1 cellular context compared by ENCODE assay signal in the genomic region with DNA sequence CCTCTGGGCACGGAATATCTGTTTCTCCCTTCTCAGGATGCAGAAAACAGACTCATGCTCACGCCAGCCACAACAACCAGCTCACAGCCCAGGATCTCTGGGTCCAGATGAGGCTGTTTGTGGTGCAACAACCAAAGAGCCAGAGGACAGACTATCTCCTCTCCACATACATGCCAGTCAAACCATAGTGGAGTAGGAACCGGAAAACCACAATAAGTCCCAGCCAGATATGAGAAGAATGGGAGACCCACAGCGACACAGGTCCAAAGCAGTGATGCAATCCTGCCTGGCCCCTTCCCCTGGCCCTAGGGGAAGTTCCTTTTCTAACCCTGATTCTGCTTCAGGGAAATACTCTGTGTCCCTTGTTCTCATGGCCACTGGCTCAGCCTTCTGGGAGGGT.
A peak's percentile ranks its signal among the peaks of the same experiment; 100 is the strongest.
TF ChIP-seq lines count a peak whose summit lies in the region.

No MANE protein-coding gene starts in this region.

TF ChIP-seq in K562, 482 proteins besides CTCF, POLR2A, EP300 and RAD21 (continued from another document and continues in another):
- TF ChIP-seq, protein P1, sequence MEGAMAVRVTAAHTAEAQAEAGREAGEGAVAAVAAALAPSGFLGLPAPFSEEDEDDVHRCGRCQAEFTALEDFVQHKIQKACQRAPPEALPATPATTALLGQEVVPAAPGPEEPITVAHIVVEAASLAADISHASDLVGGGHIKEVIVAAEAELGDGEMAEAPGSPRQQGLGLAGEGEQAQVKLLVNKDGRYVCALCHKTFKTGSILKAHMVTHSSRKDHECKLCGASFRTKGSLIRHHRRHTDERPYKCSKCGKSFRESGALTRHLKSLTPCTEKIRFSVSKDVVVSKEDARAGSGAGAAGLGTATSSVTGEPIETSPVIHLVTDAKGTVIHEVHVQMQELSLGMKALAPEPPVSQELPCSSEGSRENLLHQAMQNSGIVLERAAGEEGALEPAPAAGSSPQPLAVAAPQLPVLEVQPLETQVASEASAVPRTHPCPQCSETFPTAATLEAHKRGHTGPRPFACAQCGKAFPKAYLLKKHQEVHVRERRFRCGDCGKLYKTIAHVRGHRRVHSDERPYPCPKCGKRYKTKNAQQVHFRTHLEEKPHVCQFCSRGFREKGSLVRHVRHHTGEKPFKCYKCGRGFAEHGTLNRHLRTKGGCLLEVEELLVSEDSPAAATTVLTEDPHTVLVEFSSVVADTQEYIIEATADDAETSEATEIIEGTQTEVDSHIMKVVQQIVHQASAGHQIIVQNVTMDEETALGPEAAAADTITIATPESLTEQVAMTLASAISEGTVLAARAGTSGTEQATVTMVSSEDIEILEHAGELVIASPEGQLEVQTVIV (CRISPR knock-in tag; IDR thresholded peaks at IDR 0.05; ENCODE audit: borderline replicate concordance): no peak
- TF ChIP-seq, protein P2, sequence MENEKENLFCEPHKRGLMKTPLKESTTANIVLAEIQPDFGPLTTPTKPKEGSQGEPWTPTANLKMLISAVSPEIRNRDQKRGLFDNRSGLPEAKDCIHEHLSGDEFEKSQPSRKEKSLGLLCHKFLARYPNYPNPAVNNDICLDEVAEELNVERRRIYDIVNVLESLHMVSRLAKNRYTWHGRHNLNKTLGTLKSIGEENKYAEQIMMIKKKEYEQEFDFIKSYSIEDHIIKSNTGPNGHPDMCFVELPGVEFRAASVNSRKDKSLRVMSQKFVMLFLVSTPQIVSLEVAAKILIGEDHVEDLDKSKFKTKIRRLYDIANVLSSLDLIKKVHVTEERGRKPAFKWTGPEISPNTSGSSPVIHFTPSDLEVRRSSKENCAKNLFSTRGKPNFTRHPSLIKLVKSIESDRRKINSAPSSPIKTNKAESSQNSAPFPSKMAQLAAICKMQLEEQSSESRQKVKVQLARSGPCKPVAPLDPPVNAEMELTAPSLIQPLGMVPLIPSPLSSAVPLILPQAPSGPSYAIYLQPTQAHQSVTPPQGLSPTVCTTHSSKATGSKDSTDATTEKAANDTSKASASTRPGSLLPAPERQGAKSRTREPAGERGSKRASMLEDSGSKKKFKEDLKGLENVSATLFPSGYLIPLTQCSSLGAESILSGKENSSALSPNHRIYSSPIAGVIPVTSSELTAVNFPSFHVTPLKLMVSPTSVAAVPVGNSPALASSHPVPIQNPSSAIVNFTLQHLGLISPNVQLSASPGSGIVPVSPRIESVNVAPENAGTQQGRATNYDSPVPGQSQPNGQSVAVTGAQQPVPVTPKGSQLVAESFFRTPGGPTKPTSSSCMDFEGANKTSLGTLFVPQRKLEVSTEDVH (IDR thresholded peaks at IDR 0.05; ENCODE audit: low read depth, partially characterized antibody): no peak
- no peak for TF ChIP-seq ZNF175 (CRISPR knock-in tag; IDR thresholded peaks at IDR 0.05; ENCODE audit: low read depth)
- TF ChIP-seq, protein P3, sequence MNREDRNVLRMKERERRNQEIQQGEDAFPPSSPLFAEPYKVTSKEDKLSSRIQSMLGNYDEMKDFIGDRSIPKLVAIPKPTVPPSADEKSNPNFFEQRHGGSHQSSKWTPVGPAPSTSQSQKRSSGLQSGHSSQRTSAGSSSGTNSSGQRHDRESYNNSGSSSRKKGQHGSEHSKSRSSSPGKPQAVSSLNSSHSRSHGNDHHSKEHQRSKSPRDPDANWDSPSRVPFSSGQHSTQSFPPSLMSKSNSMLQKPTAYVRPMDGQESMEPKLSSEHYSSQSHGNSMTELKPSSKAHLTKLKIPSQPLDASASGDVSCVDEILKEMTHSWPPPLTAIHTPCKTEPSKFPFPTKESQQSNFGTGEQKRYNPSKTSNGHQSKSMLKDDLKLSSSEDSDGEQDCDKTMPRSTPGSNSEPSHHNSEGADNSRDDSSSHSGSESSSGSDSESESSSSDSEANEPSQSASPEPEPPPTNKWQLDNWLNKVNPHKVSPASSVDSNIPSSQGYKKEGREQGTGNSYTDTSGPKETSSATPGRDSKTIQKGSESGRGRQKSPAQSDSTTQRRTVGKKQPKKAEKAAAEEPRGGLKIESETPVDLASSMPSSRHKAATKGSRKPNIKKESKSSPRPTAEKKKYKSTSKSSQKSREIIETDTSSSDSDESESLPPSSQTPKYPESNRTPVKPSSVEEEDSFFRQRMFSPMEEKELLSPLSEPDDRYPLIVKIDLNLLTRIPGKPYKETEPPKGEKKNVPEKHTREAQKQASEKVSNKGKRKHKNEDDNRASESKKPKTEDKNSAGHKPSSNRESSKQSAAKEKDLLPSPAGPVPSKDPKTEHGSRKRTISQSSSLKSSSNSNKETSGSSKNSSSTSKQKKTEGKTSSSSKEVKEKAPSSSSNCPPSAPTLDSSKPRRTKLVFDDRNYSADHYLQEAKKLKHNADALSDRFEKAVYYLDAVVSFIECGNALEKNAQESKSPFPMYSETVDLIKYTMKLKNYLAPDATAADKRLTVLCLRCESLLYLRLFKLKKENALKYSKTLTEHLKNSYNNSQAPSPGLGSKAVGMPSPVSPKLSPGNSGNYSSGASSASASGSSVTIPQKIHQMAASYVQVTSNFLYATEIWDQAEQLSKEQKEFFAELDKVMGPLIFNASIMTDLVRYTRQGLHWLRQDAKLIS (CRISPR knock-in tag; IDR thresholded peaks at IDR 0.05): no peak
- no peak for TF ChIP-seq U2AF1 (optimal IDR thresholded peaks at IDR 0.05; ENCODE audit: low read depth, low read length)
- TF ChIP-seq, protein P4, sequence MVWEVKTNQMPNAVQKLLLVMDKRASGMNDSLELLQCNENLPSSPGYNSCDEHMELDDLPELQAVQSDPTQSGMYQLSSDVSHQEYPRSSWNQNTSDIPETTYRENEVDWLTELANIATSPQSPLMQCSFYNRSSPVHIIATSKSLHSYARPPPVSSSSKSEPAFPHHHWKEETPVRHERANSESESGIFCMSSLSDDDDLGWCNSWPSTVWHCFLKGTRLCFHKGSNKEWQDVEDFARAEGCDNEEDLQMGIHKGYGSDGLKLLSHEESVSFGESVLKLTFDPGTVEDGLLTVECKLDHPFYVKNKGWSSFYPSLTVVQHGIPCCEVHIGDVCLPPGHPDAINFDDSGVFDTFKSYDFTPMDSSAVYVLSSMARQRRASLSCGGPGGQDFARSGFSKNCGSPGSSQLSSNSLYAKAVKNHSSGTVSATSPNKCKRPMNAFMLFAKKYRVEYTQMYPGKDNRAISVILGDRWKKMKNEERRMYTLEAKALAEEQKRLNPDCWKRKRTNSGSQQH (CRISPR knock-in tag; IDR thresholded peaks at IDR 0.05): no peak
- TF ChIP-seq SMARCA5 (IDR thresholded peaks at IDR 0.05): no peak
- no peak for TF ChIP-seq SIN3B (IDR thresholded peaks at IDR 0.05; ENCODE audit: low read depth)
- TF ChIP-seq, protein P5, sequence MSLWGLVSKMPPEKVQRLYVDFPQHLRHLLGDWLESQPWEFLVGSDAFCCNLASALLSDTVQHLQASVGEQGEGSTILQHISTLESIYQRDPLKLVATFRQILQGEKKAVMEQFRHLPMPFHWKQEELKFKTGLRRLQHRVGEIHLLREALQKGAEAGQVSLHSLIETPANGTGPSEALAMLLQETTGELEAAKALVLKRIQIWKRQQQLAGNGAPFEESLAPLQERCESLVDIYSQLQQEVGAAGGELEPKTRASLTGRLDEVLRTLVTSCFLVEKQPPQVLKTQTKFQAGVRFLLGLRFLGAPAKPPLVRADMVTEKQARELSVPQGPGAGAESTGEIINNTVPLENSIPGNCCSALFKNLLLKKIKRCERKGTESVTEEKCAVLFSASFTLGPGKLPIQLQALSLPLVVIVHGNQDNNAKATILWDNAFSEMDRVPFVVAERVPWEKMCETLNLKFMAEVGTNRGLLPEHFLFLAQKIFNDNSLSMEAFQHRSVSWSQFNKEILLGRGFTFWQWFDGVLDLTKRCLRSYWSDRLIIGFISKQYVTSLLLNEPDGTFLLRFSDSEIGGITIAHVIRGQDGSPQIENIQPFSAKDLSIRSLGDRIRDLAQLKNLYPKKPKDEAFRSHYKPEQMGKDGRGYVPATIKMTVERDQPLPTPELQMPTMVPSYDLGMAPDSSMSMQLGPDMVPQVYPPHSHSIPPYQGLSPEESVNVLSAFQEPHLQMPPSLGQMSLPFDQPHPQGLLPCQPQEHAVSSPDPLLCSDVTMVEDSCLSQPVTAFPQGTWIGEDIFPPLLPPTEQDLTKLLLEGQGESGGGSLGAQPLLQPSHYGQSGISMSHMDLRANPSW (CRISPR knock-in tag; IDR thresholded peaks at IDR 0.05): no peak
- no peak for TF ChIP-seq POLR3G (IDR thresholded peaks at IDR 0.05; ENCODE audit: extremely low read depth, insufficient read length, insufficient replicate concordance)
- TF ChIP-seq GATA2 (CRISPR knock-in tag; IDR thresholded peaks at IDR 0.05): peak; percentile 85
- TF ChIP-seq ILK (tag; IDR thresholded peaks at IDR 0.05; ENCODE audit: borderline replicate concordance, low read depth): no peak
- TF ChIP-seq, protein P6, sequence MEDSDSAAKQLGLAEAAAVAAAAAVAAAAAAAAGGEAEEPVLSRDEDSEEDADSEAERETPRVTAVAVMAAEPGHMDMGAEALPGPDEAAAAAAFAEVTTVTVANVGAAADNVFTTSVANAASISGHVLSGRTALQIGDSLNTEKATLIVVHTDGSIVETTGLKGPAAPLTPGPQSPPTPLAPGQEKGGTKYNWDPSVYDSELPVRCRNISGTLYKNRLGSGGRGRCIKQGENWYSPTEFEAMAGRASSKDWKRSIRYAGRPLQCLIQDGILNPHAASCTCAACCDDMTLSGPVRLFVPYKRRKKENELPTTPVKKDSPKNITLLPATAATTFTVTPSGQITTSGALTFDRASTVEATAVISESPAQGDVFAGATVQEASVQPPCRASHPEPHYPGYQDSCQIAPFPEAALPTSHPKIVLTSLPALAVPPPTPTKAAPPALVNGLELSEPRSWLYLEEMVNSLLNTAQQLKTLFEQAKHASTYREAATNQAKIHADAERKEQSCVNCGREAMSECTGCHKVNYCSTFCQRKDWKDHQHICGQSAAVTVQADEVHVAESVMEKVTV (CRISPR knock-in tag; IDR thresholded peaks at IDR 0.05): no peak
- TF ChIP-seq, protein P7, sequence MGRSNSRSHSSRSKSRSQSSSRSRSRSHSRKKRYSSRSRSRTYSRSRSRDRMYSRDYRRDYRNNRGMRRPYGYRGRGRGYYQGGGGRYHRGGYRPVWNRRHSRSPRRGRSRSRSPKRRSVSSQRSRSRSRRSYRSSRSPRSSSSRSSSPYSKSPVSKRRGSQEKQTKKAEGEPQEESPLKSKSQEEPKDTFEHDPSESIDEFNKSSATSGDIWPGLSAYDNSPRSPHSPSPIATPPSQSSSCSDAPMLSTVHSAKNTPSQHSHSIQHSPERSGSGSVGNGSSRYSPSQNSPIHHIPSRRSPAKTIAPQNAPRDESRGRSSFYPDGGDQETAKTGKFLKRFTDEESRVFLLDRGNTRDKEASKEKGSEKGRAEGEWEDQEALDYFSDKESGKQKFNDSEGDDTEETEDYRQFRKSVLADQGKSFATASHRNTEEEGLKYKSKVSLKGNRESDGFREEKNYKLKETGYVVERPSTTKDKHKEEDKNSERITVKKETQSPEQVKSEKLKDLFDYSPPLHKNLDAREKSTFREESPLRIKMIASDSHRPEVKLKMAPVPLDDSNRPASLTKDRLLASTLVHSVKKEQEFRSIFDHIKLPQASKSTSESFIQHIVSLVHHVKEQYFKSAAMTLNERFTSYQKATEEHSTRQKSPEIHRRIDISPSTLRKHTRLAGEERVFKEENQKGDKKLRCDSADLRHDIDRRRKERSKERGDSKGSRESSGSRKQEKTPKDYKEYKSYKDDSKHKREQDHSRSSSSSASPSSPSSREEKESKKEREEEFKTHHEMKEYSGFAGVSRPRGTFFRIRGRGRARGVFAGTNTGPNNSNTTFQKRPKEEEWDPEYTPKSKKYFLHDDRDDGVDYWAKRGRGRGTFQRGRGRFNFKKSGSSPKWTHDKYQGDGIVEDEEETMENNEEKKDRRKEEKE (IDR thresholded peaks at IDR 0.05; ENCODE audit: borderline replicate concordance in 1 of 2, control insufficient read depth in 1 of 2, low read depth in 2 of 2, low read length in 1 of 2): no peak
- TF ChIP-seq SIRT6 (IDR thresholded peaks at IDR 0.05; ENCODE audit: low read depth, low read length): no peak
- TF ChIP-seq BHLHE40 (IDR thresholded peaks at IDR 0.05; ENCODE audit: low read length): no peak
- peak; percentile 50 to 51; a peak in 3 of 4 replicates for TF ChIP-seq KDM1A (IDR thresholded peaks at IDR 0.05)
- 0 out of 2 replicates have a peak, but pooled peaks have one; percentile 19 for TF ChIP-seq GATAD2B (IDR thresholded peaks at IDR 0.05; ENCODE audit: borderline replicate concordance)
- TF ChIP-seq, protein P8, sequence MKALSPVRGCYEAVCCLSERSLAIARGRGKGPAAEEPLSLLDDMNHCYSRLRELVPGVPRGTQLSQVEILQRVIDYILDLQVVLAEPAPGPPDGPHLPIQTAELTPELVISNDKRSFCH (CRISPR knock-in tag; IDR thresholded peaks at IDR 0.05): no peak
- TF ChIP-seq, protein P8 (tag; IDR thresholded peaks at IDR 0.05): no peak
- TF ChIP-seq ZNF311 (CRISPR knock-in tag; IDR thresholded peaks at IDR 0.05): no peak
- TF ChIP-seq RBM17 (IDR thresholded peaks at IDR 0.05; ENCODE audit: borderline replicate concordance, low read depth, low read length): no peak
- TF ChIP-seq KAT7 (CRISPR knock-in tag; IDR thresholded peaks at IDR 0.05; ENCODE audit: borderline replicate concordance): no peak
- peak; percentile 12; the same call in 1 of the 2 replicates for TF ChIP-seq ZBTB17 (CRISPR knock-in tag; IDR thresholded peaks at IDR 0.05)
- no peak for TF ChIP-seq BCOR (IDR thresholded peaks at IDR 0.05)
- TF ChIP-seq, protein P9, sequence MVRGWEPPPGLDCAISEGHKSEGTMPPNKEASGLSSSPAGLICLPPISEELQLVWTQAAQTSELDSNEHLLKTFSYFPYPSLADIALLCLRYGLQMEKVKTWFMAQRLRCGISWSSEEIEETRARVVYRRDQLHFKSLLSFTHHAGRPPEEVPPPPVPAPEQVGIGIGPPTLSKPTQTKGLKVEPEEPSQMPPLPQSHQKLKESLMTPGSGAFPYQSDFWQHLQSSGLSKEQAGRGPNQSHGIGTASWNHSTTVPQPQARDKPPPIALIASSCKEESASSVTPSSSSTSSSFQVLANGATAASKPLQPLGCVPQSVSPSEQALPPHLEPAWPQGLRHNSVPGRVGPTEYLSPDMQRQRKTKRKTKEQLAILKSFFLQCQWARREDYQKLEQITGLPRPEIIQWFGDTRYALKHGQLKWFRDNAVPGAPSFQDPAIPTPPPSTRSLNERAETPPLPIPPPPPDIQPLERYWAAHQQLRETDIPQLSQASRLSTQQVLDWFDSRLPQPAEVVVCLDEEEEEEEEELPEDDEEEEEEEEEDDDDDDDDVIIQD (CRISPR knock-in tag; IDR thresholded peaks at IDR 0.05): no peak
- TF ChIP-seq ARID2 (IDR thresholded peaks at IDR 0.05): no peak
- no peak for TF ChIP-seq CAMTA2 (CRISPR knock-in tag; conservative IDR thresholded peaks at IDR 0.05)
- TF ChIP-seq ZNF431 (CRISPR knock-in tag; IDR thresholded peaks at IDR 0.05): no peak
- no peak for TF ChIP-seq ZC3H11A (IDR thresholded peaks at IDR 0.05; ENCODE audit: low read depth, low read length)
- TF ChIP-seq ZNF124 (CRISPR knock-in tag; IDR thresholded peaks at IDR 0.05): no peak
- no peak for TF ChIP-seq CREBBP (IDR thresholded peaks at IDR 0.05; ENCODE audit: low read depth, low read length)
- TF ChIP-seq ZNF830 (CRISPR knock-in tag; IDR thresholded peaks at IDR 0.05): no peak
- TF ChIP-seq ZNF707 (CRISPR knock-in tag; conservative IDR thresholded peaks at IDR 0.05): no peak
- TF ChIP-seq ZNF57 (CRISPR knock-in tag; IDR thresholded peaks at IDR 0.05): no peak
- no peak for TF ChIP-seq ZKSCAN3 (CRISPR knock-in tag; IDR thresholded peaks at IDR 0.05)
- TF ChIP-seq MEF2A (IDR thresholded peaks at IDR 0.05; ENCODE audit: control insufficient read depth, low read depth, low read length): no peak
- TF ChIP-seq, protein P10, sequence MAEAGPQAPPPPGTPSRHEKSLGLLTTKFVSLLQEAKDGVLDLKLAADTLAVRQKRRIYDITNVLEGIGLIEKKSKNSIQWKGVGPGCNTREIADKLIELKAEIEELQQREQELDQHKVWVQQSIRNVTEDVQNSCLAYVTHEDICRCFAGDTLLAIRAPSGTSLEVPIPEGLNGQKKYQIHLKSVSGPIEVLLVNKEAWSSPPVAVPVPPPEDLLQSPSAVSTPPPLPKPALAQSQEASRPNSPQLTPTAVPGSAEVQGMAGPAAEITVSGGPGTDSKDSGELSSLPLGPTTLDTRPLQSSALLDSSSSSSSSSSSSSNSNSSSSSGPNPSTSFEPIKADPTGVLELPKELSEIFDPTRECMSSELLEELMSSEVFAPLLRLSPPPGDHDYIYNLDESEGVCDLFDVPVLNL (CRISPR knock-in tag; IDR thresholded peaks at IDR 0.05; ENCODE audit: low read depth): no peak
